ENCODE assay signal across 9 cellular contexts in the genomic region with DNA sequence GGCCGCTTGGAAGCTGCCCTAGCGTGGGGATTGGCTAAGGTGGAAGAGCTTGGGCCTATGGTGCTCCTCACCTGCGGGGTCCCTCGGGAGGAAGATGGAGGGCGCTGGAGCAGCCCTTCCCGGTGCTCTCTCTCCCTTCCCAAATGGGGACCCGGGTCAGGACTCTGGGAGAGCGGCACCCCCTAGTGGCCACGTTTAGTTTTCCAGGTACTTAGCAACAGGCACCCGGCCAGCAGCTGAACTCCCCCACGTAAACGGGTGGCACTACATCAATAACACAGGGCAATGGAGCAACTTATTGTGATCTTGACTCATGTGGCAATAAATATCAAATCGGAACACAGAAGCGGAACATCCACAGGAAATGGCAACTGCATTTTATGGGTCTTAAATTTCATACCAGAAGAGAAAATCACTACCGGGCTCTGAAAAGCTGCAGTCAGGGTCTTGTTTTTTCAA.
DNase-seq lines count a peak whose midpoint lies in the region; ATAC-seq, FAIRE-seq and TF ChIP-seq lines count a peak whose summit lies in the region.
"Had no signal": no experiment of that assay in that cellular context is flagged by ENCODE, and none has a peak within 500 bp of the region (broad histone marks: within the 10 kb centered on the region; RNA-seq: fewer than 3 reads in every experiment).

No MANE protein-coding gene starts in this region.

- peak overlapping the region; percentile 21 for H2AFZ ChIP-seq in hepatocyte

- H3K27me3 ChIP-seq in adrenal gland, result no peaks in the 10 kb centered on the region
- H3K27me3 ChIP-seq in hepatocyte, result no peaks in the 10 kb centered on the region
- H3K27me3 ChIP-seq in small intestine (ENCODE audit: control insufficient read depth in 2 of 2, insufficient read depth in 2 of 2, low read length in 2 of 2), result no peaks in the 10 kb centered on the region

- H3K9me3 Mint-ChIP-seq in activated T-cell treated with anti-CD3 and anti-CD28 coated beads, Interleukin-2, amount 50 U/mL, for 24 hours, result no peaks in the 10 kb centered on the region

- no peaks in the 10 kb centered on the region for H3K9me2 ChIP-seq in hepatocyte (replicated peaks; ENCODE audit: insufficient read depth)

- H3K27me3 Mint-ChIP-seq in activated T-cell treated with anti-CD3 and anti-CD28 coated beads, Interleukin-2, amount 50 U/mL, for 24 hours, result peaks cover 24% of the 10 kb centered on the region

- H3K4me1 Mint-ChIP-seq in activated T-cell treated with anti-CD3 and anti-CD28 coated beads, Interleukin-2, amount 50 U/mL, for 24 hours (ENCODE audit: low read depth), result peaks cover 2% of the 10 kb centered on the region

- H3K36me3 Mint-ChIP-seq in activated T-cell treated with anti-CD3 and anti-CD28 coated beads, Interleukin-2, amount 50 U/mL, for 24 hours (ENCODE audit: low read depth), result no peaks in the 10 kb centered on the region

- no peaks in the 10 kb centered on the region for H3K9me3 ChIP-seq in adrenal gland (replicated peaks in 1 of 3)
- no peaks in the 10 kb centered on the region for H3K9me3 ChIP-seq in hepatocyte (ENCODE audit: low read depth)
- H3K9me3 ChIP-seq in small intestine (ENCODE audit: control insufficient read depth, low read depth), result no peaks in the 10 kb centered on the region

- TF ChIP-seq CTCF in adrenal gland (IDR thresholded peaks at IDR 0.05), result peak; percentile 48 to 64 (median 61)
- TF ChIP-seq CTCF in hepatocyte (IDR thresholded peaks at IDR 0.05; ENCODE audit: poor library complexity), result peak; percentile 78

- H3K27ac ChIP-seq in adrenal gland (no peak overlapping the region), hepatocyte (no peak overlapping the region), small intestine (ENCODE audit: low read depth in 1 of 2, low read length in 1 of 2) (no peak overlapping the region)

- no peak for TF ChIP-seq POLR2A in adrenal gland (IDR thresholded peaks at IDR 0.05)

- no peak overlapping the region for H3K27ac Mint-ChIP-seq in activated T-cell treated with anti-CD3 and anti-CD28 coated beads, Interleukin-2, amount 50 U/mL, for 24 hours

- H4K20me1 ChIP-seq in hepatocyte (ENCODE audit: insufficient read depth, poor library complexity, severe bottlenecking), result no peaks in the 10 kb centered on the region

- intact Hi-C loops in adrenal gland (cut with DNase I), result no loop called here

- H3K36me3 ChIP-seq in adrenal gland (replicated peaks in 1 of 2) (no peaks in the 10 kb centered on the region), hepatocyte (replicated peaks; ENCODE audit: insufficient read depth, low read depth) (no peaks in the 10 kb centered on the region), small intestine (ENCODE audit: control insufficient read depth in 2 of 2, insufficient read depth in 2 of 2, low read length in 2 of 2) (no peaks in the 10 kb centered on the region)

- H3K4me3 ChIP-seq in adrenal gland, result no peak overlapping the region
- no peak overlapping the region for H3K4me3 ChIP-seq in hepatocyte
- H3K4me3 ChIP-seq in small intestine (ENCODE audit: low read depth in 1 of 2, low read length in 2 of 2), result no peak overlapping the region

- H3K4me3 Mint-ChIP-seq in activated T-cell treated with anti-CD3 and anti-CD28 coated beads, Interleukin-2, amount 50 U/mL, for 24 hours, result no peak overlapping the region

- WGBS in adrenal gland, 4 donors, result 2 to 13% (median 12%) methylated on average over 7 to 15 of the region's 15 CpGs
- 18% methylated on average over 15 of the region's 15 CpGs for WGBS in hepatocyte (ENCODE audit: low lambda C conversion rate, missing lambda C conversion rate)
- WGBS in small intestine, 3 donors, result 12 to 20% (median 17%) methylated on average over 15 of the region's 15 CpGs

- peak; percentile 44 for DNase-seq in activated T-cell treated with anti-CD3 and anti-CD28 coated beads, Interleukin-2, amount 50 U/mL, for 24 hours
- DNase-seq in activated T-cell treated with anti-CD3 and anti-CD28 coated beads for 4 hours (no peak), NCI-H510A treated with DMSO at 0.1 percent for 48 hours (lab: John Stamatoyannopoulos, UW) (peak; percentile 50), adrenal gland (peak; percentile 48 to 83 (median 67)), hepatocyte (ENCODE audit: low spot score) (peak; percentile 83), small intestine (peak; percentile 29), cortex of kidney (lab: John Stamatoyannopoulos, UW) (no peak)

- no peak for FAIRE-seq in small intestine (lab: Jason Lieb, UNC)
- FAIRE-seq: frontal cortex had no signal

- no peaks in the 10 kb centered on the region for H3K79me2 ChIP-seq in hepatocyte

- peaks cover 0 to 4% of the 10 kb centered on the region in 2 donors for H3K4me1 ChIP-seq in adrenal gland (replicated peaks in 1 of 2)
- H3K4me1 ChIP-seq in hepatocyte (ENCODE audit: insufficient read depth), result peaks cover 6% of the 10 kb centered on the region
- no peaks in the 10 kb centered on the region for H3K4me1 ChIP-seq in small intestine (ENCODE audit: control insufficient read depth in 2 of 2, insufficient read depth in 1 of 2, low read depth in 1 of 2, low read length in 1 of 2)

- ATAC-seq in HG03045 (IDR thresholded peaks at IDR 0.05; ENCODE audit: unreplicated experiment), result peak; percentile 67

- peak overlapping the region; percentile 64 for H3K4me2 ChIP-seq in hepatocyte

Comparison
In these comparisons a context has a peak if more than half of its experiments do, and no peak if none do; other contexts are left out.
1. DNase-seq: peak in activated T-cell treated with anti-CD3 and anti-CD28 coated beads, Interleukin-2, amount 50 U/mL, for 24 hours (single experiment), NCI-H510A treated with DMSO at 0.1 percent for 48 hours (single experiment), adrenal gland (7 of 7), hepatocyte (single experiment) and small intestine (single experiment); none in activated T-cell treated with anti-CD3 and anti-CD28 coated beads for 4 hours (single experiment) and cortex of kidney (single experiment).